In the genomic region with DNA sequence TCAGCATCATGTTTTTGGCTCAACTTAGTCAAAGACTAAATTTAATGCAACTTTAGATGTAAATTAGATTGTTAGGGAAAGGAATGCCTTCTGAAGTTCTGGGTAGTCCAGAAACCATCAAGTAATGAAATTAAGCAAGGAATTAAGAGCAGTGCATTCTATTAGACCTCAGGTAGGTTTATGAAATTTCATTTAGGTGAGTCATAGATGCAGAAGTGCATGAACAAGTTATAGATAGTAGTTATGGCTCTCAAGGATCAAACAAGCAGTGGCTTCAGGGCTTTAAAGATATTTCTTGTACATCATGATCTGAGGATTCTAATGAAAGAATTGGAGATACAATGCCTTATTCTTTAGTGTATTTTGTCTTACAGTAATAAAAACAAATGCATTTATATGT, we compare ENCODE assay signal across 16 cellular contexts. TPM values are rescaled to one million over a fixed set of nuclear protein-coding genes. Genes with fewer than 3 reads are reported as not detected.
DNase-seq lines count a peak whose midpoint lies in the region; ATAC-seq, FAIRE-seq and TF ChIP-seq lines count a peak whose summit lies in the region.
"Had no signal": no experiment of that assay in that cellular context is flagged by ENCODE, and none has a peak within 500 bp of the region (broad histone marks: within the 10 kb centered on the region; RNA-seq: fewer than 3 reads in every experiment).

No MANE protein-coding gene starts in this region.

- no peak for TF ChIP-seq CTCF in RWPE1 (conservative IDR thresholded peaks at IDR 0.05; ENCODE audit: low read depth)
- TF ChIP-seq CTCF in keratinocyte (optimal IDR thresholded peaks at IDR 0.05 in 1 of 3, IDR thresholded peaks at IDR 0.05 in 1 of 3, conservative IDR thresholded peaks at IDR 0.05 in 1 of 3; ENCODE audit: extremely low read depth in 1 of 3, insufficient read depth in 2 of 3, low read length in 3 of 3) = no peak
- no peak for TF ChIP-seq CTCF in A673 (conservative IDR thresholded peaks at IDR 0.05; ENCODE audit: low read depth, low read length)

- peak overlapping the region; percentile 27 for H3K4me2 ChIP-seq in keratinocyte (ENCODE audit: control insufficient read depth, extremely low read depth, insufficient read depth, low read depth, low read length)
- H3K4me2 ChIP-seq: BLaER1 had no signal

- H3K9ac ChIP-seq in keratinocyte (ENCODE audit: control insufficient read depth, extremely low read depth, insufficient read depth, low read length) = no peak overlapping the region
- H3K9ac ChIP-seq: BLaER1 had no signal

- H3K4me3 ChIP-seq in keratinocyte (ENCODE audit: control insufficient read depth in 2 of 3, extremely low read depth in 1 of 3, insufficient read depth in 2 of 3, low read depth in 1 of 3, low read length in 3 of 3) (no peak overlapping the region), A673 (ENCODE audit: low read depth, low read length, poor library complexity, severe bottlenecking) (no peak overlapping the region)
- H3K4me3 ChIP-seq: BLaER1, HAP-1 had no signal

- no peak overlapping the region for H2AFZ ChIP-seq in keratinocyte (ENCODE audit: control insufficient read depth, low read length)

- DNase-seq in DMS53 (lab: John Stamatoyannopoulos, UW) (peak; percentile 1), DMS53 treated with DMSO at 0.1 percent for 48 hours (lab: John Stamatoyannopoulos, UW; ENCODE audit: unreplicated experiment) (no peak), RWPE1 (ENCODE audit: low spot score) (peak; percentile 40), keratinocyte (ENCODE audit: low read depth, low spot score) (no peak), A673 (ENCODE audit: low spot score) (no peak), T-helper 17 cell (no peak)
- DNase-seq: AML-193; CD4-positive, CD25-positive, alpha-beta regulatory T cell; DND-41; GDM1; IMR-90 had no signal

- H3K9me3 ChIP-seq in keratinocyte (ENCODE audit: control insufficient read depth, low read depth, low read length) = no peaks in the 10 kb centered on the region
- no peaks in the 10 kb centered on the region for H3K9me3 ChIP-seq in A673 (ENCODE audit: low read depth, low read length, poor library complexity, severe bottlenecking)
- no peaks in the 10 kb centered on the region for H3K9me3 ChIP-seq in T-helper 17 cell (ENCODE audit: control insufficient read depth, low read length, poor library complexity, severe bottlenecking)
- H3K9me3 ChIP-seq: BLaER1, HAP-1 had no signal

- no peak overlapping the region for H3K27ac ChIP-seq in RWPE1
- no peak overlapping the region for H3K27ac ChIP-seq in keratinocyte (ENCODE audit: control insufficient read depth, insufficient read depth, low read length)
- no peak overlapping the region for H3K27ac ChIP-seq in A673 (ENCODE audit: low read depth, low read length, poor library complexity, severe bottlenecking)
- H3K27ac ChIP-seq: 22Rv1, BLaER1 had no signal

- H3K36me3 ChIP-seq in keratinocyte (ENCODE audit: control insufficient read depth in 2 of 2, extremely low read depth in 1 of 2, insufficient read depth in 2 of 2, low read length in 2 of 2) (no peaks in the 10 kb centered on the region), A673 (ENCODE audit: insufficient read depth, low read length, poor library complexity, severe bottlenecking) (no peaks in the 10 kb centered on the region)
- H3K36me3 ChIP-seq: BLaER1, HAP-1 had no signal

- dilution Hi-C loops in keratinocyte (cut with MboI; ENCODE audit: extremely low pct_ligation_motif_present, low sequenced_read_pairs) = no loop called here

- peaks cover 16% of the 10 kb centered on the region for H3K4me1 ChIP-seq in keratinocyte (ENCODE audit: control insufficient read depth, extremely low read depth, insufficient read depth, low read length)
- no peaks in the 10 kb centered on the region for H3K4me1 ChIP-seq in A673 (ENCODE audit: insufficient read depth, low read length, poor library complexity, severe bottlenecking)
- H3K4me1 ChIP-seq: BLaER1, HAP-1 had no signal

- peak; percentile 36 for FAIRE-seq in keratinocyte (lab: Jason Lieb, UNC)
- FAIRE-seq: H1 had no signal

- peaks cover 10% of the 10 kb centered on the region for H3K27me3 Mint-ChIP-seq in T-helper 17 cell
- H3K27me3 Mint-ChIP-seq: CD4-positive, CD25-positive, alpha-beta regulatory T cell had no signal

- POLR2A ChIA-PET in RWPE1 (lab: Yijun Ruan, JAX; ENCODE audit: low non-redundant PET) = no interaction called here
- POLR2A ChIA-PET in A673 (lab: Charles Lee; ENCODE audit: low non-redundant PET) = no interaction called here

- no TSS peak for BruUV-seq in A673 (replicated peaks; lab: Mats Ljungman, UMichigan)

- no peaks in the 10 kb centered on the region for H3K79me2 ChIP-seq in keratinocyte (ENCODE audit: control insufficient read depth, insufficient read depth, low read length)

- H4K20me1 ChIP-seq in keratinocyte (ENCODE audit: control insufficient read depth, extremely low read depth, insufficient read depth, low read length) = no peaks in the 10 kb centered on the region
- H4K20me1 ChIP-seq: BLaER1 had no signal

- ATAC-seq in GM21381 (IDR thresholded peaks at IDR 0.05; ENCODE audit: unreplicated experiment) = no peak
- no peak for ATAC-seq in T-helper 17 cell

- H3K9me1 ChIP-seq in keratinocyte (ENCODE audit: control insufficient read depth, extremely low read depth, insufficient read depth, low read length) = no peaks in the 10 kb centered on the region

- no peaks in the 10 kb centered on the region for H3K4me1 Mint-ChIP-seq in T-helper 17 cell
- H3K4me1 Mint-ChIP-seq: CD4-positive, CD25-positive, alpha-beta regulatory T cell had no signal

- no peak overlapping the region for H3K27ac Mint-ChIP-seq in T-helper 17 cell
- H3K27ac Mint-ChIP-seq: CD4-positive, CD25-positive, alpha-beta regulatory T cell had no signal

- CTCF ChIA-PET in RWPE1 (lab: Yijun Ruan, JAX) = no interaction called here
- CTCF ChIA-PET in A673 (lab: Charles Lee) = no interaction called here

- H3K36me3 Mint-ChIP-seq in T-helper 17 cell (ENCODE audit: low read depth) = no peaks in the 10 kb centered on the region
- H3K36me3 Mint-ChIP-seq: CD4-positive, CD25-positive, alpha-beta regulatory T cell had no signal

- H3K27me3 ChIP-seq in keratinocyte (ENCODE audit: control insufficient read depth, extremely low read depth, insufficient read depth, low read length) = no peaks in the 10 kb centered on the region
- H3K27me3 ChIP-seq in A673 (replicated peaks; ENCODE audit: insufficient read depth, low read depth, low read length, poor library complexity) = no peaks in the 10 kb centered on the region
- H3K27me3 ChIP-seq: BLaER1 had no signal

- H3K4me3 Mint-ChIP-seq in T-helper 17 cell = no peak overlapping the region
- H3K4me3 Mint-ChIP-seq: CD4-positive, CD25-positive, alpha-beta regulatory T cell had no signal

- intact Hi-C loops in A673 (cut with micrococcal nuclease; ENCODE audit: unreplicated experiment) = no loop called here

RNA-seq across cellular contexts. Expression of gene SPOPL, which starts 25.4 kb away (rescaled TPM):
- 9.1 to 16.5 TPM (median 11.4 TPM) in 3 replicates for polyA plus RNA-seq in keratinocyte
- 13.7 TPM for polyA plus RNA-seq in keratinocyte (2011; ENCODE audit: low read depth)
- polyA plus RNA-seq in keratinocyte (2011; cell fraction: cytosol; rRNA removed) = 8.9 and 18.8 TPM in 2 replicates
- polyA plus RNA-seq in keratinocyte (2011; cell fraction: nucleus; rRNA removed) = 11.8 and 13.3 TPM in 2 replicates
- polyA plus RNA-seq in keratinocyte (2012; ENCODE audit: low replicate concordance) = 9.8 and 9.9 TPM in 2 replicates
- 3.8 to 20.0 TPM (median 8.4 TPM) in 3 replicates for polyA minus RNA-seq in keratinocyte
- polyA minus RNA-seq in keratinocyte (2011; cell fraction: cytosol; rRNA and poly(A)+ RNA removed) = 20.3 TPM
- 11.9 and 24.4 TPM in 2 replicates for polyA minus RNA-seq in keratinocyte (2011; cell fraction: nucleus; rRNA and poly(A)+ RNA removed)
- 20.3 and 21.1 TPM in 2 replicates for total RNA-seq in A673 (2021)
- 10 to 100 TPM; 13.5 to 22.0 TPM for total RNA-seq in T-helper 17 cell

Comparison
In these comparisons a context has a peak if more than half of its experiments do, and no peak if none do; other contexts are left out.
1. DNase-seq: peak in DMS53 (single experiment) and RWPE1 (single experiment); none in DMS53 treated with DMSO at 0.1 percent for 48 hours (single experiment), keratinocyte (single experiment), A673 (single experiment) and T-helper 17 cell (0 of 3).